In genomic region chr15:43702701-43703433, GRCh38 we compare ENCODE assay signal across 16 cellular contexts. TPM values are rescaled to one million over a fixed set of nuclear protein-coding genes. Genes with fewer than 3 reads are reported as not detected.
DNase-seq lines count a peak whose midpoint lies in the region; ATAC-seq and TF ChIP-seq lines count a peak whose summit lies in the region.
"Had no signal": no experiment of that assay in that cellular context is flagged by ENCODE, and none has a peak within 500 bp of the region (broad histone marks: within the 10 kb centered on the region; RNA-seq: fewer than 3 reads in every experiment).

No MANE protein-coding gene starts in this region.

- ATAC-seq in activated naive CD8-positive, alpha-beta T cell treated with anti-CD3 and anti-CD28 coated beads, Interleukin-2, amount 50 U/mL, for 24 hours = no peak
- peak; percentile 8; the same call in 1 of the 3 replicates for ATAC-seq in RWPE2 (ENCODE audit: low read depth)
- ATAC-seq in stimulated activated naive CD8-positive, alpha-beta T cell treated with anti-CD3 and anti-CD28 coated beads, Interleukin-15, amount 100 ng/mL, for 72 hours = no peak
- no peak for ATAC-seq in HG02798 (IDR thresholded peaks at IDR 0.05; ENCODE audit: poor library complexity, unreplicated experiment)
- ATAC-seq in left cardiac atrium = no peak
- ATAC-seq: GM12878, HCT116 had no signal

- H3K4me3 ChIP-seq in RWPE2 (ENCODE audit: severe bottlenecking) = no peak overlapping the region
- H3K4me3 ChIP-seq: BLaER1 treated with 17β-estradiol and CSF1 and Interleukin-3, amounts not matched to agents 10 nM and 100 nM; GM12878 had no signal

- no peaks in the 10 kb centered on the region for H3K27me3 Mint-ChIP-seq in activated naive CD8-positive, alpha-beta T cell treated with anti-CD3 and anti-CD28 coated beads for 36 hours
- peaks cover 8% of the 10 kb centered on the region for H3K27me3 Mint-ChIP-seq in activated naive CD8-positive, alpha-beta T cell treated with anti-CD3 and anti-CD28 coated beads, Interleukin-2, amount 50 U/mL, for 24 hours
- H3K27me3 Mint-ChIP-seq in stimulated activated naive CD8-positive, alpha-beta T cell treated with anti-CD3 and anti-CD28 coated beads, Interleukin-15, amount 100 ng/mL, for 72 hours = peaks cover 12% of the 10 kb centered on the region

- no peak for DNase-seq in activated naive CD8-positive, alpha-beta T cell treated with anti-CD3 and anti-CD28 coated beads for 36 hours
- DNase-seq in activated naive CD8-positive, alpha-beta T cell treated with anti-CD3 and anti-CD28 coated beads, Interleukin-2, amount 50 U/mL, for 24 hours = no peak
- no peak for DNase-seq in RWPE2 (ENCODE audit: low spot score)
- peak; percentile 17 for DNase-seq in islet precursor cell
- no peak for DNase-seq in stimulated activated naive CD8-positive, alpha-beta T cell treated with anti-CD3 and anti-CD28 coated beads, Interleukin-15, amount 100 ng/mL, for 72 hours
- no peak for DNase-seq in left cardiac atrium
- DNase-seq: ACHN; CD4-positive, CD25-positive, alpha-beta regulatory T cell; DMS 273 treated with DMSO at 0.1 percent for 48 hours; KBM-7 had no signal

- H3K9me3 ChIP-seq in RWPE2 (ENCODE audit: severe bottlenecking) = no peaks in the 10 kb centered on the region
- H3K9me3 ChIP-seq: BLaER1 treated with 17β-estradiol and CSF1 and Interleukin-3, amounts not matched to agents 10 nM and 100 nM had no signal

- no peak for TF ChIP-seq CTCF in RWPE2 (IDR thresholded peaks at IDR 0.05; ENCODE audit: poor library complexity, severe bottlenecking)

- no peak overlapping the region for H3K27ac ChIP-seq in RWPE2 (ENCODE audit: poor library complexity, severe bottlenecking)
- H3K27ac ChIP-seq: 22Rv1; BLaER1 treated with 17β-estradiol and CSF1 and Interleukin-3, amounts not matched to agents 10 nM and 100 nM had no signal

- intact Hi-C loops in left cardiac atrium (cut with DNase I) = no loop called here

- no peaks in the 10 kb centered on the region for H3K4me1 Mint-ChIP-seq in activated naive CD8-positive, alpha-beta T cell treated with anti-CD3 and anti-CD28 coated beads for 36 hours
- H3K4me1 Mint-ChIP-seq in activated naive CD8-positive, alpha-beta T cell treated with anti-CD3 and anti-CD28 coated beads, Interleukin-2, amount 50 U/mL, for 24 hours = no peaks in the 10 kb centered on the region
- no peaks in the 10 kb centered on the region for H3K4me1 Mint-ChIP-seq in stimulated activated naive CD8-positive, alpha-beta T cell treated with anti-CD3 and anti-CD28 coated beads, Interleukin-15, amount 100 ng/mL, for 72 hours
- H3K4me1 Mint-ChIP-seq: CD4-positive, CD25-positive, alpha-beta regulatory T cell had no signal

- H3K4me3 Mint-ChIP-seq in activated naive CD8-positive, alpha-beta T cell treated with anti-CD3 and anti-CD28 coated beads for 36 hours = no peak overlapping the region
- no peak overlapping the region for H3K4me3 Mint-ChIP-seq in activated naive CD8-positive, alpha-beta T cell treated with anti-CD3 and anti-CD28 coated beads, Interleukin-2, amount 50 U/mL, for 24 hours
- H3K4me3 Mint-ChIP-seq in stimulated activated naive CD8-positive, alpha-beta T cell treated with anti-CD3 and anti-CD28 coated beads, Interleukin-15, amount 100 ng/mL, for 72 hours = no peak overlapping the region
- H3K4me3 Mint-ChIP-seq: CD4-positive, CD25-positive, alpha-beta regulatory T cell had no signal

- no peaks in the 10 kb centered on the region for H3K27me3 ChIP-seq in RWPE2 (ENCODE audit: insufficient read depth, poor library complexity, severe bottlenecking)
- H3K27me3 ChIP-seq: BLaER1 treated with 17β-estradiol and CSF1 and Interleukin-3, amounts not matched to agents 10 nM and 100 nM had no signal

- H3K9me3 Mint-ChIP-seq in activated naive CD8-positive, alpha-beta T cell treated with anti-CD3 and anti-CD28 coated beads for 36 hours = no peaks in the 10 kb centered on the region
- H3K9me3 Mint-ChIP-seq in activated naive CD8-positive, alpha-beta T cell treated with anti-CD3 and anti-CD28 coated beads, Interleukin-2, amount 50 U/mL, for 24 hours = no peaks in the 10 kb centered on the region
- no peaks in the 10 kb centered on the region for H3K9me3 Mint-ChIP-seq in stimulated activated naive CD8-positive, alpha-beta T cell treated with anti-CD3 and anti-CD28 coated beads, Interleukin-15, amount 100 ng/mL, for 72 hours
- H3K9me3 Mint-ChIP-seq: CD4-positive, CD25-positive, alpha-beta regulatory T cell had no signal

- H3K36me3 ChIP-seq in RWPE2 (ENCODE audit: low read depth) = peaks cover 5% of the 10 kb centered on the region; the same call in 1 of the 2 replicates
- H3K36me3 ChIP-seq: BLaER1 treated with 17β-estradiol and CSF1 and Interleukin-3, amounts not matched to agents 10 nM and 100 nM had no signal

- no peaks in the 10 kb centered on the region for H3K4me1 ChIP-seq in RWPE2 (ENCODE audit: insufficient read depth, poor library complexity, severe bottlenecking)
- H3K4me1 ChIP-seq: BLaER1 treated with 17β-estradiol and CSF1 and Interleukin-3, amounts not matched to agents 10 nM and 100 nM had no signal

- no peaks in the 10 kb centered on the region for H3K36me3 Mint-ChIP-seq in activated naive CD8-positive, alpha-beta T cell treated with anti-CD3 and anti-CD28 coated beads for 36 hours
- no peaks in the 10 kb centered on the region for H3K36me3 Mint-ChIP-seq in activated naive CD8-positive, alpha-beta T cell treated with anti-CD3 and anti-CD28 coated beads, Interleukin-2, amount 50 U/mL, for 24 hours (ENCODE audit: low read depth)
- H3K36me3 Mint-ChIP-seq: CD4-positive, CD25-positive, alpha-beta regulatory T cell had no signal

- H3K27ac Mint-ChIP-seq in activated naive CD8-positive, alpha-beta T cell treated with anti-CD3 and anti-CD28 coated beads for 36 hours = peak overlapping the region; percentile 39
- no peak overlapping the region for H3K27ac Mint-ChIP-seq in activated naive CD8-positive, alpha-beta T cell treated with anti-CD3 and anti-CD28 coated beads, Interleukin-2, amount 50 U/mL, for 24 hours
- no peak overlapping the region for H3K27ac Mint-ChIP-seq in stimulated activated naive CD8-positive, alpha-beta T cell treated with anti-CD3 and anti-CD28 coated beads, Interleukin-15, amount 100 ng/mL, for 72 hours
- H3K27ac Mint-ChIP-seq: CD4-positive, CD25-positive, alpha-beta regulatory T cell had no signal

RNA-seq across cellular contexts. Expression of gene CKMT1A, which starts 9.2 kb away (rescaled TPM):
- under 1 TPM in 1 of 2 experiments, not detected in 1; 0.14 TPM for total RNA-seq in activated naive CD8-positive, alpha-beta T cell treated with anti-CD3 and anti-CD28 coated beads for 36 hours
- 1 to 10 TPM; 1.7 to 3.8 TPM for total RNA-seq in left cardiac atrium
- total RNA-seq: CD4-positive, CD25-positive, alpha-beta regulatory T cell; GM12878 had no signal

RNA-seq across cellular contexts. Expression of gene PDIA3, which starts 43.4 kb away (rescaled TPM):
- 100 to 1,000 TPM; 335 to 338 TPM for total RNA-seq in activated naive CD8-positive, alpha-beta T cell treated with anti-CD3 and anti-CD28 coated beads for 36 hours
- 100 to 1,000 TPM; 260 to 267 TPM for total RNA-seq in left cardiac atrium

RNA-seq across cellular contexts. Expression of gene CATSPER2, which starts 54.2 kb away (rescaled TPM):
- total RNA-seq in activated naive CD8-positive, alpha-beta T cell treated with anti-CD3 and anti-CD28 coated beads for 36 hours = 1 to 10 TPM in 1 of 2 experiments, under 1 TPM in 1; 0.91 to 1.7 TPM
- total RNA-seq in left cardiac atrium = 1 to 10 TPM; 1.1 to 2.1 TPM
- total RNA-seq: H4 had no signal
